ENCODE assay signal across 15 cellular contexts in the genomic region with DNA sequence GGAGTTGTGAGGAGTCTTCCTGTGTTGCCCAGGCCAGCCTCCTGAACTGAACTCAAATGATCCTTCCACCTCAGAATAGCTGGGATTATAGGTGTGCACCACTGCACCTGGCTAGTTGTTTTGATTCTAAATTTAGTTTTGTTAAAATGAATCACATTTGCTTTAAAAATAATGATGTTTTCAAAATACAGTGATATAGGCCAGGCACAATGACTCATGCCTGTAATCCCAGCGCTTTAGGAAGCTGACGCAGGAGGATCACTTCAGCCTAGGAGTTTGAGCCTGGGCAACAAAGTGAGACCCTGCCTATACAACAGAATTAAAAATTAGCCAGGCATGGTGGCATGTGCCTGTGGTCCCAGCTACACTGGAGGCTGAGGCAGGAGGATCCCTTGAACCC. TPM values are rescaled to one million over a fixed set of nuclear protein-coding genes. Genes with fewer than 3 reads are reported as not detected.
A peak's percentile ranks its signal among the peaks of the same experiment; 100 is the strongest.
DNase-seq lines count a peak whose midpoint lies in the region; ATAC-seq and TF ChIP-seq lines count a peak whose summit lies in the region.
"Had no signal": no experiment of that assay in that cellular context is flagged by ENCODE, and none has a peak within 500 bp of the region (broad histone marks: within the 10 kb centered on the region; RNA-seq: fewer than 3 reads in every experiment).

No MANE protein-coding gene starts in this region.

- no peak overlapping the region for H3K14ac ChIP-seq in IMR-90 (replicated peaks; ENCODE audit: low read depth, low read length)

- H3K4ac ChIP-seq in IMR-90 (ENCODE audit: low read depth, low read length): no peak overlapping the region

- no peak overlapping the region for H3K27ac ChIP-seq in IMR-90 (ENCODE audit: insufficient read depth, low read length)

- no peak overlapping the region for H2BK20ac ChIP-seq in IMR-90 (ENCODE audit: low read depth, low read length)

- no peak for TF ChIP-seq RAD21 in IMR-90 (IDR thresholded peaks at IDR 0.05; ENCODE audit: low read length)

- H3K18ac ChIP-seq in IMR-90 (ENCODE audit: low read depth, low read length): no peak overlapping the region

- BruUV-seq in IMR-90 (replicated peaks; lab: Mats Ljungman, UMichigan): no TSS peak

- POLR2A ChIA-PET in IMR-90 (lab: Charles Lee; ENCODE audit: unreplicated experiment): interaction anchor here (0.7 kb wide), 1 partner anchor 49 kb away, joined by 4 read pairs; no protein-coding TSS in a partner anchor

- CTCF ChIA-PET in IMR-90 (lab: Yijun Ruan, JAX): interaction anchor here (0.6 to 0.9 kb wide), 4 partner anchors 20 to 499 kb away, joined by 4 to 7 read pairs (median 6); no protein-coding TSS in a partner anchor

- TF ChIP-seq CTCF in IMR-90 (conservative IDR thresholded peaks at IDR 0.05; ENCODE audit: low read depth, low read length): no peak
- no peak for TF ChIP-seq CTCF in fibroblast of mammary gland (conservative IDR thresholded peaks at IDR 0.05; ENCODE audit: control insufficient read depth, insufficient read depth, low read depth, low read length)
- TF ChIP-seq CTCF in mesothelial cell of epicardium (IDR thresholded peaks at IDR 0.05; ENCODE audit: unreplicated experiment): no peak

- no peak overlapping the region for H3K56ac ChIP-seq in IMR-90 (ENCODE audit: extremely low read depth, insufficient read depth, low read length)

- no peaks in the 10 kb centered on the region for H3K9me1 ChIP-seq in IMR-90 (ENCODE audit: insufficient read depth, low read length)

- TF ChIP-seq POLR2A in IMR-90 (IDR thresholded peaks at IDR 0.05; ENCODE audit: low read depth, low read length): no peak

- no peak overlapping the region for H3K23ac ChIP-seq in IMR-90 (ENCODE audit: low read depth, low read length)

- no peak overlapping the region for H2BK15ac ChIP-seq in IMR-90 (ENCODE audit: low read depth, low read length)

- no peaks in the 10 kb centered on the region for H3K27me3 Mint-ChIP-seq in mesothelial cell of epicardium (ENCODE audit: low read depth)

- H3K27me3 ChIP-seq in IMR-90 (ENCODE audit: control insufficient read depth, insufficient read depth, low read length) (no peaks in the 10 kb centered on the region), adipocyte (replicated peaks; ENCODE audit: control insufficient read depth, insufficient read depth, low read length) (no peaks in the 10 kb centered on the region)

- H3K4me1 ChIP-seq in IMR-90 (ENCODE audit: control insufficient read depth, insufficient read depth, low read length) (no peaks in the 10 kb centered on the region), adipocyte (ENCODE audit: control insufficient read depth, insufficient read depth, low read length) (no peaks in the 10 kb centered on the region)

- dilution Hi-C loops in IMR-90 (cut with HindIII; ENCODE audit: low sequenced_read_pairs, unreplicated experiment): no loop called here

- no CpG with 5 or more reads among the region's 2 CpGs for WGBS in IMR-90 (ENCODE audit: extremely low coverage in 2 of 2, insufficient read length in 1 of 2), 2 experiments

- ATAC-seq in IMR-90 (ENCODE audit: low read depth) (no peak), GM19351 (IDR thresholded peaks at IDR 0.05; ENCODE audit: unreplicated experiment) (no peak)
- no peak for ATAC-seq in stimulated activated naive CD8-positive, alpha-beta T cell treated with anti-CD3 and anti-CD28 coated beads, Interleukin-15, Interleukin-2, amounts not matched to agents 100 U/mL and 50 U/mL, for 24 hours

- H4K91ac ChIP-seq in IMR-90 (ENCODE audit: insufficient read depth, low read depth, low read length): no peak overlapping the region

- no peak overlapping the region for H2AFZ ChIP-seq in IMR-90 (replicated peaks; ENCODE audit: low read length, poor library complexity)

- H3K4me3 ChIP-seq in IMR-90 (ENCODE audit: insufficient read depth, low read depth, low read length) (no peak overlapping the region), adipocyte (ENCODE audit: low read length) (no peak overlapping the region), fibroblast of mammary gland (ENCODE audit: control insufficient read depth, low read depth, low read length) (no peak overlapping the region)

- H3K36me3 ChIP-seq in IMR-90 (ENCODE audit: control insufficient read depth, insufficient read depth, low read length): peaks cover 34% of the 10 kb centered on the region
- peaks cover 85% of the 10 kb centered on the region for H3K36me3 ChIP-seq in adipocyte (ENCODE audit: control insufficient read depth, insufficient read depth, low read length, severe bottlenecking)

- DNase-seq in IMR-90 (peak; percentile 6), adipocyte (ENCODE audit: low read depth) (peak; percentile 8), fibroblast of mammary gland (ENCODE audit: low read depth) (peak; percentile 26), mesothelial cell of epicardium (ENCODE audit: low spot score in 2 of 2, unreplicated experiment in 2 of 2) (no peak), NCI-H2029 treated with DMSO at 0.1 percent for 48 hours (lab: John Stamatoyannopoulos, UW) (no peak)
- DNase-seq in stimulated activated naive CD8-positive, alpha-beta T cell treated with anti-CD3 and anti-CD28 coated beads, Interleukin-15, Interleukin-2, amounts not matched to agents 100 U/mL and 50 U/mL, for 24 hours: no peak
- DNase-seq: DMS153, Karpas-422, MM.1S, NCI-H1092 treated with DMSO at 0.1 percent for 48 hours, NCI-H226, NCI-H526 treated with DMSO at 0.1 percent for 48 hours, SHP77 treated with DMSO at 0.1 percent for 48 hours had no signal

- H4K8ac ChIP-seq in IMR-90 (ENCODE audit: low read depth in 2 of 2, low read length in 2 of 2): no peak overlapping the region

- no peak overlapping the region for H2BK120ac ChIP-seq in IMR-90 (ENCODE audit: low read depth, low read length)

- intact Hi-C loops in IMR-90 (cut with micrococcal nuclease): loop anchor here (5.0 kb wide), 1 partner anchor 167 kb away; no protein-coding TSS in a partner anchor

- H3K36me3 Mint-ChIP-seq in mesothelial cell of epicardium: peaks cover 33% of the 10 kb centered on the region

- in situ Hi-C loops in IMR-90 (cut with MboI; ENCODE audit: low sequenced_read_pairs): no loop called here

- no peak overlapping the region for H2AK9ac ChIP-seq in IMR-90 (replicated peaks; ENCODE audit: low read depth, low read length, poor library complexity)

- H3K4me1 Mint-ChIP-seq in mesothelial cell of epicardium: no peaks in the 10 kb centered on the region
- H3K4me1 Mint-ChIP-seq: CD14-positive monocyte had no signal

- H4K20me1 ChIP-seq in IMR-90 (ENCODE audit: insufficient read depth, low read length): no peaks in the 10 kb centered on the region

- H3K9me3 ChIP-seq in IMR-90 (ENCODE audit: control insufficient read depth, insufficient read depth, low read length) (no peaks in the 10 kb centered on the region), adipocyte (ENCODE audit: control insufficient read depth, low read length) (no peaks in the 10 kb centered on the region)

- H4K5ac ChIP-seq in IMR-90 (ENCODE audit: low read depth, low read length): no peak overlapping the region

- H3K9ac ChIP-seq in IMR-90 (ENCODE audit: low read depth, low read length): no peak overlapping the region
- H3K9ac ChIP-seq in adipocyte (ENCODE audit: low read length): no peak overlapping the region

- H3K4me2 ChIP-seq in IMR-90 (ENCODE audit: low read depth, low read length): no peak overlapping the region

- H3K9me3 Mint-ChIP-seq in mesothelial cell of epicardium: no peaks in the 10 kb centered on the region
- H3K9me3 Mint-ChIP-seq: CD14-positive monocyte had no signal

- H3K79me1 ChIP-seq in IMR-90 (ENCODE audit: low read depth in 1 of 2, low read length in 2 of 2): peaks cover 0 to 3% of the 10 kb centered on the region in 2 experiments; a peak in 1 of 4 replicates

- H2BK5ac ChIP-seq in IMR-90 (ENCODE audit: low read depth, low read length, poor library complexity, severe bottlenecking): no peak overlapping the region

- no peak overlapping the region for H3K4me3 Mint-ChIP-seq in mesothelial cell of epicardium
- H3K4me3 Mint-ChIP-seq: CD14-positive monocyte had no signal

- H3K27ac Mint-ChIP-seq in mesothelial cell of epicardium: peak overlapping the region; percentile 21

- H2AK5ac ChIP-seq in IMR-90 (ENCODE audit: low read depth, low read length): no peak overlapping the region

TF ChIP-seq in IMR-90, 13 proteins besides CTCF, POLR2A, EP300 and RAD21:
- TF ChIP-seq CHD1 (IDR thresholded peaks at IDR 0.05; ENCODE audit: low read depth, low read length): no peak

RNA-seq across cellular contexts. Expression of a gene that starts 24.3 kb away (rescaled TPM):
- total RNA-seq in IMR-90 (2012; rRNA removed): 29.6 and 45.3 TPM in 2 replicates
- polyA plus RNA-seq in IMR-90 (2012; rRNA removed): 26.0 and 26.9 TPM in 2 replicates
- 10.5 and 15.2 TPM in 2 replicates for polyA plus RNA-seq in IMR-90 (2012; cell fraction: cytosol; rRNA removed)
- polyA plus RNA-seq in IMR-90 (2012; cell fraction: nucleus; rRNA removed; ENCODE audit: low replicate concordance): 10.7 and 23.7 TPM in 2 replicates
- 32.6 to 34.3 TPM (median 33.7 TPM) in 3 replicates for total RNA-seq in mesothelial cell of epicardium

RNA-seq across cellular contexts. Expression of a gene that starts 40.7 kb away (rescaled TPM):
- total RNA-seq in IMR-90 (2012; rRNA removed): 3.8 and 7.5 TPM in 2 replicates
- polyA plus RNA-seq in IMR-90 (2012; rRNA removed): 2.4 and 3.4 TPM in 2 replicates
- polyA plus RNA-seq in IMR-90 (2012; cell fraction: cytosol; rRNA removed): 0.44 and 0.51 TPM in 2 replicates
- polyA plus RNA-seq in IMR-90 (2012; cell fraction: nucleus; rRNA removed; ENCODE audit: low replicate concordance): 0.38 and 3.1 TPM in 2 replicates
- 16.1 to 18.0 TPM (median 17.1 TPM) in 3 replicates for total RNA-seq in mesothelial cell of epicardium

Comparison
In these comparisons a context has a peak if more than half of its experiments do, and no peak if none do; other contexts are left out.
1. DNase-seq: peak in IMR-90 (single experiment), adipocyte (single experiment) and fibroblast of mammary gland (single experiment); none in mesothelial cell of epicardium (0 of 2), stimulated activated naive CD8-positive, alpha-beta T cell treated with anti-CD3 and anti-CD28 coated beads, Interleukin-15, Interleukin-2, amounts not matched to agents 100 U/mL and 50 U/mL, for 24 hours (single experiment) and NCI-H2029 treated with DMSO at 0.1 percent for 48 hours (single experiment).